ENCODE assay signal across 8 cellular contexts in the genomic region with DNA sequence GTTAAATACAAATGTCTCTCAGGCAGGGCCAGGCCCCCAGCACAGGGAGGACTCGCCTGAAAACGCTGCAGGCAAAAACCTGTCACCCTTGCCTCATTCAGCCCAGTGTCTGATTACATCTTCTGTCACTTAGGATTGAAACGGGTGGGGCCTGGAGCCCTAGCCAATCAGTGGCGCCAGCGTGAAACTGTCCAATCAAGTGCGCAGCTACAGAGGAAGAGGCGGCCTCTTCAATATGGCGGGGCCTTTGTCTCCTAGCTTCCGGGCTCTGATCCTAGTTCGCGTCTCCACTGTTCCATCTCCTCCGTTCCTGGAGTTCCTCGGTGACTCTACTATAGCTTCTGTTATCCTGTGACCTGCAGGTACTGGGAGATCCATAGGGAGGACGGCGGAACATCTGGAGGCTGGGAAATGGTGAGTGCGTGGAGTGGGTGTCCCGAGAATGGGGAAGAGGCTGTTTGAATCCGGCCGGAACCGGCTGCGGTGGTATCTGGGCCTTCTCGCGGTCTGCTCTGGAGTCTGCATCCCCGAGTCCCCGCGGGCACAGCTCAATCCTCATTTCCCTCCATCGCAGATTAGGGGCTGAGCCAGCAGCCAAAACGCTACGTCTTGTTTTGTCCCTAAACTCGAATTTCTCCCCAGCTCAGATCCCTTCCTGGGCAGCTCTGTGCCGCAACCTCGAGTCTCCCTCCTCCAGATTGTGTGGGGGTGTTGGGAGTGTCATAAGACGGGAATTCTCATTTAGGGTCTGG. TPM values are rescaled to one million over a fixed set of nuclear protein-coding genes. Genes with fewer than 3 reads are reported as not detected.
DNase-seq lines count a peak whose midpoint lies in the region; ATAC-seq and TF ChIP-seq lines count a peak whose summit lies in the region.

A gene (plus strand): TSS at position 222 of the 752 bp plus-strand sequence. CDS start 190 bp downstream, at position 412.

- H3K4me3 Mint-ChIP-seq in activated T-helper 2 cell treated with anti-CD3 and anti-CD28 coated beads, Interferon-gamma antibody, Interleukin-2, Interleukin-4, amounts not matched to agents 10 μg/mL and 5 μg/mL and 100 μg/mL, durations not matched to agents 14 hours and 24 hours and 36 hours (ENCODE audit: low read depth): peak within 1 kb of the TSS; percentile 99

- DNase-seq in DND-41: peak; percentile 94
- DNase-seq in Kasumi-1 (lab: John Stamatoyannopoulos, UW): peak; percentile 97 to 98
- DNase-seq in RWPE1 (ENCODE audit: low spot score): peak; percentile 92
- DNase-seq in activated T-helper 2 cell treated with anti-CD3 and anti-CD28 coated beads, Interferon-gamma antibody, Interleukin-2, Interleukin-4, amounts not matched to agents 10 μg/mL and 5 μg/mL and 100 μg/mL, durations not matched to agents 14 hours and 24 hours and 36 hours (ENCODE audit: low spot score): peak; percentile 82
- DNase-seq in fibroblast of pulmonary artery (ENCODE audit: low read depth): peak; percentile 94
- peak; percentile 82 to 88 (median 85) for DNase-seq in ovary

- 0 to 1% (median 1%) methylated on average over 33 of the region's 33 CpGs for WGBS in ovary, 3 donors
- WGBS in thymus: under 1% methylated on average over 33 of the region's 33 CpGs

- H3K27me3 ChIP-seq in DND-41 (ENCODE audit: insufficient read depth, low read length, poor library complexity) (no peaks in the 10 kb centered on the region), ovary (no peaks in the 10 kb centered on the region), thymus (ENCODE audit: control insufficient read depth, insufficient read depth) (no peaks in the 10 kb centered on the region)

- H3K27me3 Mint-ChIP-seq in activated T-helper 2 cell treated with anti-CD3 and anti-CD28 coated beads, Interferon-gamma antibody, Interleukin-2, Interleukin-4, amounts not matched to agents 10 μg/mL and 5 μg/mL and 100 μg/mL, durations not matched to agents 14 hours and 24 hours and 36 hours (ENCODE audit: low read depth): no peaks in the 10 kb centered on the region

- H3K9ac ChIP-seq in DND-41 (ENCODE audit: low read depth, low read length): peak within 1 kb of the TSS; percentile 80

- peaks cover 9% of the 10 kb centered on the region for H3K9me3 ChIP-seq in DND-41 (ENCODE audit: insufficient read depth, low read length, severe bottlenecking)
- H3K9me3 ChIP-seq in ovary: no peaks in the 10 kb centered on the region
- H3K9me3 ChIP-seq in thymus (ENCODE audit: control insufficient read depth): no peaks in the 10 kb centered on the region

- H3K9me3 Mint-ChIP-seq in activated T-helper 2 cell treated with anti-CD3 and anti-CD28 coated beads, Interferon-gamma antibody, Interleukin-2, Interleukin-4, amounts not matched to agents 10 μg/mL and 5 μg/mL and 100 μg/mL, durations not matched to agents 14 hours and 24 hours and 36 hours: peaks cover 18% of the 10 kb centered on the region

- H3K4me3 ChIP-seq in DND-41 (ENCODE audit: low read depth in 1 of 2, low read length in 2 of 2) (peak within 1 kb of the TSS; percentile 82 to 83), fibroblast of pulmonary artery (replicated peaks; ENCODE audit: low read depth, low read length) (peak within 1 kb of the TSS; percentile 98), ovary (peak within 1 kb of the TSS; percentile 57), thymus (ENCODE audit: low read length) (peak within 1 kb of the TSS; percentile 85)

- intact Hi-C loops in activated T-helper 2 cell treated with anti-CD3 and anti-CD28 coated beads, Interferon-gamma antibody, Interleukin-2, Interleukin-4, amounts not matched to agents 10 μg/mL and 5 μg/mL and 100 μg/mL, durations not matched to agents 14 hours and 24 hours and 36 hours (cut with micrococcal nuclease): loop anchor here (1.0 kb wide), 1 partner anchor 249 kb away; a partner anchor contains a TSS
- intact Hi-C loops in ovary (cut with DNase I): no loop called here

- CTCF ChIA-PET in RWPE1 (lab: Yijun Ruan, JAX): interaction anchor here (0.5 to 0.6 kb wide), 2 partner anchors 84 to 426 kb away, joined by 3 read pairs; no protein-coding TSS in a partner anchor

- peak within 1 kb of the TSS; percentile 87 for H3K4me2 ChIP-seq in DND-41 (ENCODE audit: insufficient read depth, low read length)

- peak within 1 kb of the TSS; percentile 99 for H3K27ac Mint-ChIP-seq in activated T-helper 2 cell treated with anti-CD3 and anti-CD28 coated beads, Interferon-gamma antibody, Interleukin-2, Interleukin-4, amounts not matched to agents 10 μg/mL and 5 μg/mL and 100 μg/mL, durations not matched to agents 14 hours and 24 hours and 36 hours

- H3K36me3 Mint-ChIP-seq in activated T-helper 2 cell treated with anti-CD3 and anti-CD28 coated beads, Interferon-gamma antibody, Interleukin-2, Interleukin-4, amounts not matched to agents 10 μg/mL and 5 μg/mL and 100 μg/mL, durations not matched to agents 14 hours and 24 hours and 36 hours (ENCODE audit: low read depth): peaks cover 38% of the 10 kb centered on the region

- peaks cover 9% of the 10 kb centered on the region for H3K4me1 Mint-ChIP-seq in activated T-helper 2 cell treated with anti-CD3 and anti-CD28 coated beads, Interferon-gamma antibody, Interleukin-2, Interleukin-4, amounts not matched to agents 10 μg/mL and 5 μg/mL and 100 μg/mL, durations not matched to agents 14 hours and 24 hours and 36 hours (ENCODE audit: low read depth)

- no peak for TF ChIP-seq EP300 in ovary (IDR thresholded peaks at IDR 0.05)

- H3K36me3 ChIP-seq in DND-41 (ENCODE audit: insufficient read depth, low read length) (peaks cover 43% of the 10 kb centered on the region), ovary (no peaks in the 10 kb centered on the region), thymus (ENCODE audit: control insufficient read depth, insufficient read depth) (peaks cover 3% of the 10 kb centered on the region)

- H3K79me2 ChIP-seq in DND-41 (ENCODE audit: insufficient read depth, low read length): peaks cover 57% of the 10 kb centered on the region

- no peaks in the 10 kb centered on the region for H4K20me1 ChIP-seq in DND-41 (ENCODE audit: insufficient read depth, low read length)

- H3K27ac ChIP-seq in DND-41 (ENCODE audit: low read length): peak within 1 kb of the TSS; percentile 95
- peak within 1 kb of the TSS; percentile 81 for H3K27ac ChIP-seq in RWPE1
- peak within 1 kb of the TSS in 1 of 2 donors; percentile 63 for H3K27ac ChIP-seq in ovary
- peak within 1 kb of the TSS; percentile 90 for H3K27ac ChIP-seq in thymus (ENCODE audit: low read depth)

- POLR2A ChIA-PET in RWPE1 (lab: Yijun Ruan, JAX; ENCODE audit: low non-redundant PET): no interaction called here

- H2AFZ ChIP-seq in DND-41 (ENCODE audit: low read depth, low read length): peak within 1 kb of the TSS; percentile 85

- ATAC-seq in DND-41 (ENCODE audit: insufficient read depth, low read depth) (peak; percentile 98), GM21723 (IDR thresholded peaks at IDR 0.05; ENCODE audit: unreplicated experiment) (peak; percentile 100)

- TF ChIP-seq POLR2A in ovary (IDR thresholded peaks at IDR 0.05): peak; percentile 31

- TF ChIP-seq CTCF in DND-41 (IDR thresholded peaks at IDR 0.05; ENCODE audit: borderline replicate concordance, extremely low read depth, low read length, poor library complexity, severe bottlenecking): no peak
- TF ChIP-seq CTCF in RWPE1 (conservative IDR thresholded peaks at IDR 0.05; ENCODE audit: low read depth): no peak
- TF ChIP-seq CTCF in fibroblast of pulmonary artery (IDR thresholded peaks at IDR 0.05; ENCODE audit: low read length, missing control alignments): no peak
- TF ChIP-seq CTCF in ovary (IDR thresholded peaks at IDR 0.05): no peak

- H3K4me1 ChIP-seq in DND-41 (ENCODE audit: insufficient read depth, low read length) (peaks cover 41% of the 10 kb centered on the region), ovary (ENCODE audit: insufficient read depth) (peaks cover 7% of the 10 kb centered on the region), thymus (ENCODE audit: control insufficient read depth, insufficient read depth, low read length) (peaks cover 12% of the 10 kb centered on the region)

RNA-seq across cellular contexts. Expression of the gene that starts here (rescaled TPM):
- 17.6 and 20.6 TPM in 2 replicates for total RNA-seq in activated T-helper 2 cell treated with anti-CD3 and anti-CD28 coated beads, Interferon-gamma antibody, Interleukin-2, Interleukin-4, amounts not matched to agents 10 μg/mL and 5 μg/mL and 100 μg/mL, durations not matched to agents 14 hours and 24 hours and 36 hours
- total RNA-seq in ovary: 10 to 100 TPM in 6 of 7 donors, 1 to 10 TPM in 1; 9.1 to 24.9 (median 19.7) TPM
- polyA plus RNA-seq in ovary: 1 to 10 TPM; 5.0 to 7.9 TPM
- 8.0 TPM for polyA plus RNA-seq in thymus
